ENCODE assay signal across 22 cellular contexts in genomic region chr3:179330438-179330837, GRCh38. TPM values are rescaled to one million over a fixed set of nuclear protein-coding genes. Genes with fewer than 3 reads are reported as not detected.
DNase-seq lines count a peak whose midpoint lies in the region; ATAC-seq, FAIRE-seq and TF ChIP-seq lines count a peak whose summit lies in the region.
"Had no signal": no experiment of that assay in that cellular context is flagged by ENCODE, and none has a peak within 500 bp of the region (broad histone marks: within the 10 kb centered on the region; RNA-seq: fewer than 3 reads in every experiment).

No MANE protein-coding gene starts in this region.

- H3K9me3 ChIP-seq in spleen, result no peaks in the 10 kb centered on the region
- H3K9me3 ChIP-seq: HAP-1 had no signal

- no peak for ATAC-seq in GM21717 (IDR thresholded peaks at IDR 0.05; ENCODE audit: unreplicated experiment)
- ATAC-seq: HepG2, SK-N-SH treated with all-trans-retinoic acid at 6 μM for 48 hours had no signal

- no peaks in the 10 kb centered on the region for H3K27me3 ChIP-seq in spleen (replicated peaks in 1 of 7)

- 83 to 97% (median 92%) methylated on average over 1 of the region's 1 CpG for WGBS in spleen, 5 donors

- TF ChIP-seq CTCF in spleen (IDR thresholded peaks at IDR 0.05 in 8 of 11, conservative IDR thresholded peaks at IDR 0.05 in 3 of 11), result no peak

- H3K36me3 ChIP-seq in spleen, result peaks cover 4 to 100% (median 64%) of the 10 kb centered on the region in 6 donors

- H3K4me3 ChIP-seq in spleen, result no peak overlapping the region
- H3K4me3 ChIP-seq: HAP-1 had no signal

- DNase-seq in EL (peak; percentile 13), H54 (ENCODE audit: insufficient read length, low spot score) (no peak), amniotic epithelial cell (ENCODE audit: low read depth) (peak; percentile 67), kidney tubule cell (ENCODE audit: low spot score) (peak; percentile 17), spleen (no peak), SW480 (ENCODE audit: low spot score) (no peak)
- DNase-seq: ACHN; C1 segment of cervical spinal cord; CD8-positive, alpha-beta memory T cell; DMS53; NCI-H1417 treated with DMSO at 0.1 percent for 48 hours; NCI-H187 treated with DMSO at 0.1 percent for 48 hours; NCI-H2227 treated with DMSO at 0.1 percent for 48 hours; NCI-H524; NCI-H82; SIG-M5 had no signal

- no peak overlapping the region for H3K27ac ChIP-seq in spleen
- H3K27ac ChIP-seq: KMS-11, RWPE1 had no signal

- peaks cover 0 to 23% (median 10%) of the 10 kb centered on the region in 6 donors for H3K4me1 ChIP-seq in spleen
- H3K4me1 ChIP-seq: HAP-1 had no signal

- intact Hi-C loops in spleen (cut with DNase I; ENCODE audit: low total_unique reads), result no loop called here

- FAIRE-seq in H54 (lab: Jason Lieb, UNC), result peak; percentile 84
- FAIRE-seq: HepG2 had no signal

- TF ChIP-seq POLR2A in H54 (IDR thresholded peaks at IDR 0.05; ENCODE audit: low read depth, low read length) (no peak), spleen (IDR thresholded peaks at IDR 0.05) (no peak)

RNA-seq across cellular contexts. Expression of gene ZNF639, which starts 7.6 kb away (rescaled TPM):
- total RNA-seq in spleen, result 10 to 100 TPM; 28.8 to 68.2 (median 44.0) TPM
- polyA plus RNA-seq in spleen, result 10 to 100 TPM; 18.6 to 24.1 (median 19.7) TPM

RNA-seq across cellular contexts. Expression of gene MFN1, which starts 17.1 kb away (rescaled TPM):
- total RNA-seq in spleen, result 10 to 100 TPM; 43.7 to 74.4 (median 64.1) TPM
- polyA plus RNA-seq in spleen, result 10 to 100 TPM; 19.0 to 26.1 (median 24.1) TPM

Comparison
In these comparisons a context has a peak if more than half of its experiments do, and no peak if none do; other contexts are left out.
1. DNase-seq: peak in EL (single experiment), amniotic epithelial cell (single experiment) and kidney tubule cell (single experiment); none in H54 (single experiment), spleen (single experiment) and SW480 (single experiment).